In the genomic region with DNA sequence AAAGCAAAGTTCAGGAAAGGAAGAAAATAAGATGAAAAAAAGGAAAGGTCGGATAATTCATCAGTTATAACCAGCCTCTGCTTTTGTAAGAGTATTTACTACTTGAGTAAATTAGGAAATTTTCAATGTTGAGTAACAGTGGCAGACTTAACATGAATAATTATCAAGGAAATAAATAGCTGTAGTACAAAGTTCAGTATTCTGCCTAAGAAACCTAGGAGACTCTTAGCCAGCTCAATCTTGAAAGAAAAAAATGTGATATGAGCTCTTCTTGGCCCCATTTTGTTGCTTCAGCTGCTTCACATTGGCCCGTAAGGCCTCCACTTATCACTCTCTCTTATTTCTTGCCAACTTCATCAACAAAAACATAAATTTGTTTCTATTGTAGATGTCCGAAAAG, we compare ENCODE assay signal across 28 cellular contexts. TPM values are rescaled to one million over a fixed set of nuclear protein-coding genes. Genes with fewer than 3 reads are reported as not detected.
DNase-seq lines count a peak whose midpoint lies in the region; ATAC-seq and TF ChIP-seq lines count a peak whose summit lies in the region.
"Had no signal": no experiment of that assay in that cellular context is flagged by ENCODE, and none has a peak within 500 bp of the region (broad histone marks: within the 10 kb centered on the region; RNA-seq: fewer than 3 reads in every experiment).

No MANE protein-coding gene starts in this region.

- H2AFZ ChIP-seq in osteoblast (ENCODE audit: low read length): no peak overlapping the region

- ATAC-seq in body of pancreas (peak; percentile 79), omental fat pad (ENCODE audit: low FRiP score) (peak; percentile 70), HG02840 (IDR thresholded peaks at IDR 0.05; ENCODE audit: low FRiP score, unreplicated experiment) (no peak), HG03108 (IDR thresholded peaks at IDR 0.05; ENCODE audit: unreplicated experiment) (no peak), GM18520 (IDR thresholded peaks at IDR 0.05; ENCODE audit: unreplicated experiment) (no peak)
- ATAC-seq: GM12878 had no signal

- TF ChIP-seq CTCF in body of pancreas (IDR thresholded peaks at IDR 0.05): no peak
- TF ChIP-seq CTCF in omental fat pad (IDR thresholded peaks at IDR 0.05): no peak
- no peak for TF ChIP-seq CTCF in osteoblast (IDR thresholded peaks at IDR 0.05; ENCODE audit: extremely low read depth, low read depth, low read length)

- peak in 2 of 4 donors; percentile 29 to 35 for DNase-seq in body of pancreas
- DNase-seq in omental fat pad (ENCODE audit: low spot score): no peak
- peak; percentile 20 for DNase-seq in renal cortical epithelial cell (ENCODE audit: low read depth)
- DNase-seq in osteoblast (ENCODE audit: insufficient read length, low spot score, missing footprints): no peak
- DNase-seq: 8988T; ACHN; BE2C; C1 segment of cervical spinal cord; CD4-positive, alpha-beta memory T cell; CD4-positive, CD25-positive, alpha-beta regulatory T cell; CD8-positive, alpha-beta memory T cell; COR-L47; DMS 273 treated with DMSO at 0.1 percent for 48 hours; DMS153; DMS53; DMS79; DND-41; EL; GDM1 had no signal

- H3K9ac ChIP-seq in subcutaneous abdominal adipose tissue (ENCODE audit: low read length in 5 of 5): peak overlapping the region in 1 of 5 donors; percentile 47
- H3K9ac ChIP-seq: BLaER1 had no signal

- H3K9me3 ChIP-seq in body of pancreas (no peaks in the 10 kb centered on the region), subcutaneous abdominal adipose tissue (ENCODE audit: control insufficient read depth in 5 of 5, low read length in 5 of 5) (no peaks in the 10 kb centered on the region), osteoblast (ENCODE audit: low read depth, low read length) (no peaks in the 10 kb centered on the region)
- H3K9me3 ChIP-seq: BE2C, BLaER1 had no signal

- H3K27ac ChIP-seq in body of pancreas: peak overlapping the region in 3 of 4 donors; percentile 45 to 80 (median 57)
- H3K27ac ChIP-seq in subcutaneous abdominal adipose tissue (ENCODE audit: low read depth, low read length): peak overlapping the region; percentile 77
- no peak overlapping the region for H3K27ac ChIP-seq in osteoblast (ENCODE audit: low read depth, low read length)
- H3K27ac ChIP-seq: BLaER1 had no signal

- no peaks in the 10 kb centered on the region for H4K20me1 ChIP-seq in osteoblast (ENCODE audit: insufficient read depth, low read length)
- H4K20me1 ChIP-seq: BLaER1 had no signal

- H3K4me3 ChIP-seq in body of pancreas: no peak overlapping the region
- H3K4me3 ChIP-seq in subcutaneous abdominal adipose tissue (ENCODE audit: low read depth in 1 of 5, low read length in 5 of 5): no peak overlapping the region
- no peak overlapping the region for H3K4me3 ChIP-seq in osteoblast (ENCODE audit: insufficient read depth, low read length)
- H3K4me3 ChIP-seq: BLaER1, GM12878 had no signal

- TF ChIP-seq POLR2A in body of pancreas (IDR thresholded peaks at IDR 0.05): no peak

- H3K36me3 ChIP-seq in body of pancreas (replicated peaks in 1 of 2; ENCODE audit: insufficient read depth in 1 of 2, low read depth in 2 of 2) (no peaks in the 10 kb centered on the region), subcutaneous abdominal adipose tissue (ENCODE audit: control insufficient read depth in 5 of 5, insufficient read depth in 5 of 5, low read length in 5 of 5) (peaks cover 0 to 26% (median 22%) of the 10 kb centered on the region in 5 donors), osteoblast (ENCODE audit: insufficient read depth, low read length) (peaks cover 34% of the 10 kb centered on the region)

- no peak overlapping the region for H3K4me2 ChIP-seq in osteoblast (ENCODE audit: insufficient read depth, low read length)
- H3K4me2 ChIP-seq: BLaER1 had no signal

- intact Hi-C loops in body of pancreas (cut with DNase I): no loop called here

- 27 to 37% methylated on average over 3 of the region's 3 CpGs for WGBS in body of pancreas, 2 donors

- H3K27me3 ChIP-seq in body of pancreas (no peaks in the 10 kb centered on the region), subcutaneous abdominal adipose tissue (ENCODE audit: control insufficient read depth in 5 of 5, insufficient read depth in 4 of 5, low read length in 5 of 5) (no peaks in the 10 kb centered on the region), osteoblast (ENCODE audit: insufficient read depth, low read length) (no peaks in the 10 kb centered on the region)
- H3K27me3 ChIP-seq: BE2C, BLaER1 had no signal

- no peaks in the 10 kb centered on the region for H3K79me2 ChIP-seq in osteoblast (ENCODE audit: insufficient read depth, low read length)

- H3K4me1 ChIP-seq in body of pancreas (peaks cover 12% of the 10 kb centered on the region), subcutaneous abdominal adipose tissue (ENCODE audit: control insufficient read depth in 5 of 5, insufficient read depth in 5 of 5, low read length in 5 of 5) (peaks cover 0 to 6% (median 0%) of the 10 kb centered on the region in 5 donors), osteoblast (ENCODE audit: insufficient read depth, low read length) (no peaks in the 10 kb centered on the region)
- H3K4me1 ChIP-seq: BE2C, BLaER1 had no signal

RNA-seq across cellular contexts. Expression of gene DNAJB7, which starts 17.0 kb away (rescaled TPM):
- total RNA-seq in body of pancreas (not detected), omental fat pad (not detected), renal cortical epithelial cell (not detected in 2 replicates), osteoblast (not detected in 2 replicates)
- total RNA-seq: A673; CD4-positive, alpha-beta memory T cell; CD4-positive, CD25-positive, alpha-beta regulatory T cell; CD8-positive, alpha-beta memory T cell; Daoy; G401; GM12878 had no signal

RNA-seq across cellular contexts. Expression of gene XPNPEP3, which starts 22.0 kb away (rescaled TPM):
- 10 to 100 TPM in 1 of 2 donors, 1 to 10 TPM in 1; 6.9 to 14.3 TPM for total RNA-seq in body of pancreas
- total RNA-seq in omental fat pad: 10 to 100 TPM; 10.1 to 19.1 (median 12.2) TPM
- 3.5 and 14.7 TPM in 2 replicates for total RNA-seq in renal cortical epithelial cell
- total RNA-seq in osteoblast: 15.6 and 17.7 TPM in 2 replicates

RNA-seq across cellular contexts. Expression of gene ST13, which starts 22.5 kb away (rescaled TPM):
- total RNA-seq in body of pancreas (100 to 1,000 TPM in 1 of 2 donors, 10 to 100 TPM in 1; 98.9 to 122 TPM), omental fat pad (100 to 1,000 TPM; 118 to 228 (median 185) TPM), renal cortical epithelial cell (158 and 255 TPM in 2 replicates), osteoblast (231 and 249 TPM in 2 replicates)

RNA-seq across cellular contexts. Expression of gene SLC25A17, which starts 59.8 kb away (rescaled TPM):
- total RNA-seq in body of pancreas (1 to 10 TPM; 7.6 to 8.3 TPM), omental fat pad (10 to 100 TPM; 15.1 to 17.8 (median 16.3) TPM), renal cortical epithelial cell (27.4 and 31.8 TPM in 2 replicates), osteoblast (16.3 and 17.7 TPM in 2 replicates)

Comparison
In these comparisons a context has a peak if more than half of its experiments do, and no peak if none do; other contexts are left out.
1. ATAC-seq: peak in body of pancreas (single experiment) and omental fat pad (single experiment); none in HG02840 (single experiment), HG03108 (single experiment) and GM18520 (single experiment).